In the genomic region with DNA sequence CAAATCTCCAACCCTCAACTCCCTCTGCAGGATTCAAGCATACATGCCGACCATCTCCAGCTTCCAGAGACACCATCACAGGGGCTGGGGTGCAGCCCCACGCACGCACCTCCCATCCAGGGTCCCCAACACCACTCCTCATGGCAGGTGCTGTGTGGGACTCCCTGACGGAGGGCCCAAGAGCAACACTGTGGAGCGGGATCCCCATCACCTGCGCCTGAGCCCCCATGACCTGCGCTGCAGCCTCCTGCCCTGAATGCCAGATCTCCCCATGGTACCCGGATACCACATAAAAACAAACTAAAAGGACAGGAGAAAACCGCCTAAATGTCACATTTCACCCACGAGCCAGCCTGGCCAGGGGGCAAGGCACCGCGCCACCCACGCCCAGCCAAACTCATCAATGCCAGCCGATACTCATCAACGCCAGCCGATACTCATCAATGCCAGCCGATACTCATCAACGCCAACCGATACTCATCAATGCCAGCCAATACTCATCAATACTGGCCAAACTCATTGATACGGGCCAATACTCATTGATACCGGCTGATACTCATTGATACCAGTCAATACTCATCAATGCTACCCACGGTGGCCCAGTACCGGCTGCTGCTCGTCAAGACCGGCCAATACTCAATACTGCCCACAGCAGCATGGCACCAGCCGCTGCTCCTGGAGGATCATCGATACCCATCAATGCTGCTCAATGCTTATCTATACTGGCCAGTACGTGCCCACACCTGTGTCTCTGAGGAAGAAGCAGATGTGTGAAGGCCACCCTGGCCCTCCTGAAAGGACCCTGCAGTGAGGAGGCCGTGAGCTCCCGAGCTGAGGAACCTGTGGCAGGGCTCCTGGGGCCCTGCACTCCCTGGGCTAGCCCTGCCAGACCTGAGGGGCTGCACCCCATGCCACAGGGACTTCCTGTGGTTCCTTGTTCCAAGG, we compare ENCODE assay signal across 11 cellular contexts. TPM values are rescaled to one million over a fixed set of nuclear protein-coding genes. Genes with fewer than 3 reads are reported as not detected.
DNase-seq lines count a peak whose midpoint lies in the region; ATAC-seq and TF ChIP-seq lines count a peak whose summit lies in the region.
"Had no signal": no experiment of that assay in that cellular context is flagged by ENCODE, and none has a peak within 500 bp of the region (broad histone marks: within the 10 kb centered on the region; RNA-seq: fewer than 3 reads in every experiment).

No MANE protein-coding gene starts in this region.

- POLR2A ChIA-PET in activated CD8-positive, alpha-beta T cell treated with anti-CD3 and anti-CD28 coated beads for 36 hours (lab: Charles Lee): interaction anchor here (0.9 to 1.4 kb wide), 2 partner anchors 9 to 48 kb away, joined by 4 read pairs; no protein-coding TSS in a partner anchor
- POLR2A ChIA-PET in HEK293T (lab: Yijun Ruan, JAX): no interaction called here

- intact Hi-C loops in activated naive CD4-positive, alpha-beta T cell treated with anti-CD3 and anti-CD28 coated beads for 36 hours (cut with micrococcal nuclease): no loop called here
- intact Hi-C loops in activated CD8-positive, alpha-beta T cell treated with anti-CD3 and anti-CD28 coated beads for 36 hours (cut with micrococcal nuclease): no loop called here
- intact Hi-C loops in left lung (cut with DNase I): loop anchor here in 1 of 2 donors (10.0 kb wide), 1 partner anchor 78 kb away; no protein-coding TSS in a partner anchor

- H3K9me3 ChIP-seq in left lung: no peaks in the 10 kb centered on the region

- no peak for DNase-seq in activated naive CD4-positive, alpha-beta T cell treated with anti-CD3 and anti-CD28 coated beads, Interleukin-2, amount 50 U/mL, for 72 hours (ENCODE audit: low spot score in 2 of 2)
- no peak for DNase-seq in activated naive CD4-positive, alpha-beta T cell treated with anti-CD3 and anti-CD28 coated beads for 36 hours
- DNase-seq in activated CD8-positive, alpha-beta T cell treated with anti-CD3 and anti-CD28 coated beads for 36 hours: no peak
- DNase-seq in left lung: peak; percentile 23 to 38
- no peak for DNase-seq in type B pancreatic cell (ENCODE audit: extremely low spot score, unreplicated experiment)
- DNase-seq in HEK293T (ENCODE audit: extremely low spot score): no peak
- no peak for DNase-seq in substantia nigra (lab: John Stamatoyannopoulos, UW)
- DNase-seq: central memory CD4-positive, alpha-beta T cell; GOT3 had no signal

- no peak overlapping the region for H3K4me3 ChIP-seq in left lung

- CTCF ChIA-PET in activated naive CD4-positive, alpha-beta T cell treated with anti-CD3 and anti-CD28 coated beads for 36 hours (lab: Charles Lee): interaction anchor here (2.2 kb wide), 1 partner anchor 26 kb away, joined by 9 read pairs; no protein-coding TSS in a partner anchor
- CTCF ChIA-PET in activated CD8-positive, alpha-beta T cell treated with anti-CD3 and anti-CD28 coated beads for 36 hours (lab: Charles Lee): interaction anchor here (1.3 to 1.6 kb wide), 2 partner anchors 75 to 112 kb away, joined by 4 to 6 read pairs; no protein-coding TSS in a partner anchor
- CTCF ChIA-PET in HEK293T (lab: Yijun Ruan, JAX): no interaction called here

- H3K36me3 Mint-ChIP-seq in activated naive CD4-positive, alpha-beta T cell treated with anti-CD3 and anti-CD28 coated beads, Interleukin-2, amount 50 U/mL, for 72 hours: peaks cover 0 to 9% of the 10 kb centered on the region in 2 donors
- H3K36me3 Mint-ChIP-seq in activated naive CD4-positive, alpha-beta T cell treated with anti-CD3 and anti-CD28 coated beads for 36 hours (ENCODE audit: low read depth): peaks cover 7% of the 10 kb centered on the region
- H3K36me3 Mint-ChIP-seq in activated CD8-positive, alpha-beta T cell treated with anti-CD3 and anti-CD28 coated beads for 36 hours (ENCODE audit: low read depth): peaks cover 10% of the 10 kb centered on the region
- H3K36me3 Mint-ChIP-seq in type B pancreatic cell: no peaks in the 10 kb centered on the region

- no peaks in the 10 kb centered on the region for H3K27me3 ChIP-seq in left lung

- H3K4me3 Mint-ChIP-seq in activated naive CD4-positive, alpha-beta T cell treated with anti-CD3 and anti-CD28 coated beads for 36 hours: no peak overlapping the region
- H3K4me3 Mint-ChIP-seq in activated CD8-positive, alpha-beta T cell treated with anti-CD3 and anti-CD28 coated beads for 36 hours: no peak overlapping the region
- H3K4me3 Mint-ChIP-seq in type B pancreatic cell: peak overlapping the region; percentile 46

- no peaks in the 10 kb centered on the region for H3K9me3 Mint-ChIP-seq in activated naive CD4-positive, alpha-beta T cell treated with anti-CD3 and anti-CD28 coated beads, Interleukin-2, amount 50 U/mL, for 72 hours
- H3K9me3 Mint-ChIP-seq in activated naive CD4-positive, alpha-beta T cell treated with anti-CD3 and anti-CD28 coated beads for 36 hours: no peaks in the 10 kb centered on the region
- no peaks in the 10 kb centered on the region for H3K9me3 Mint-ChIP-seq in activated CD8-positive, alpha-beta T cell treated with anti-CD3 and anti-CD28 coated beads for 36 hours
- no peaks in the 10 kb centered on the region for H3K9me3 Mint-ChIP-seq in type B pancreatic cell

- TF ChIP-seq CTCF in activated CD8-positive, alpha-beta T cell treated with anti-CD3 and anti-CD28 coated beads for 36 hours (IDR thresholded peaks at IDR 0.05): no peak
- TF ChIP-seq CTCF in left lung (IDR thresholded peaks at IDR 0.05) (no peak), type B pancreatic cell (conservative IDR thresholded peaks at IDR 0.05) (no peak)

- peaks cover 0 to 37% of the 10 kb centered on the region in 2 donors for H3K36me3 ChIP-seq in left lung

- no peak overlapping the region for H3K27ac ChIP-seq in left lung
- no peak overlapping the region for H3K27ac ChIP-seq in substantia nigra (ENCODE audit: low read depth, low read length, poor library complexity, severe bottlenecking)
- H3K27ac ChIP-seq: epithelial cell of prostate had no signal

- no peaks in the 10 kb centered on the region for H3K27me3 Mint-ChIP-seq in activated naive CD4-positive, alpha-beta T cell treated with anti-CD3 and anti-CD28 coated beads for 36 hours (ENCODE audit: low read depth)
- H3K27me3 Mint-ChIP-seq in activated CD8-positive, alpha-beta T cell treated with anti-CD3 and anti-CD28 coated beads for 36 hours: no peaks in the 10 kb centered on the region
- no peaks in the 10 kb centered on the region for H3K27me3 Mint-ChIP-seq in type B pancreatic cell

- H3K27ac Mint-ChIP-seq in activated naive CD4-positive, alpha-beta T cell treated with anti-CD3 and anti-CD28 coated beads, Interleukin-2, amount 50 U/mL, for 72 hours: peak overlapping the region; percentile 44 to 48
- H3K27ac Mint-ChIP-seq in activated naive CD4-positive, alpha-beta T cell treated with anti-CD3 and anti-CD28 coated beads for 36 hours: no peak overlapping the region
- peak overlapping the region; percentile 36 for H3K27ac Mint-ChIP-seq in activated CD8-positive, alpha-beta T cell treated with anti-CD3 and anti-CD28 coated beads for 36 hours
- H3K27ac Mint-ChIP-seq in type B pancreatic cell: peak overlapping the region; percentile 25

- peaks cover 25 to 63% of the 10 kb centered on the region in 2 donors for H3K4me1 ChIP-seq in left lung

- no peak for ATAC-seq in activated naive CD4-positive, alpha-beta T cell treated with anti-CD3 and anti-CD28 coated beads, Interleukin-2, amount 50 U/mL, for 72 hours
- ATAC-seq in activated CD8-positive, alpha-beta T cell treated with anti-CD3 and anti-CD28 coated beads for 36 hours: no peak
- ATAC-seq in left lung (no peak), HG02840 (IDR thresholded peaks at IDR 0.05; ENCODE audit: low FRiP score, unreplicated experiment) (no peak)

- peaks cover 44% of the 10 kb centered on the region for H3K4me1 Mint-ChIP-seq in activated naive CD4-positive, alpha-beta T cell treated with anti-CD3 and anti-CD28 coated beads for 36 hours (ENCODE audit: low read depth)
- peaks cover 43% of the 10 kb centered on the region for H3K4me1 Mint-ChIP-seq in activated CD8-positive, alpha-beta T cell treated with anti-CD3 and anti-CD28 coated beads for 36 hours (ENCODE audit: low read depth)
- H3K4me1 Mint-ChIP-seq in type B pancreatic cell (ENCODE audit: unreplicated experiment): peaks cover 26% of the 10 kb centered on the region

TF ChIP-seq in HEK293T, 16 proteins besides CTCF, POLR2A, EP300 and RAD21:
- TF ChIP-seq, protein P1, sequence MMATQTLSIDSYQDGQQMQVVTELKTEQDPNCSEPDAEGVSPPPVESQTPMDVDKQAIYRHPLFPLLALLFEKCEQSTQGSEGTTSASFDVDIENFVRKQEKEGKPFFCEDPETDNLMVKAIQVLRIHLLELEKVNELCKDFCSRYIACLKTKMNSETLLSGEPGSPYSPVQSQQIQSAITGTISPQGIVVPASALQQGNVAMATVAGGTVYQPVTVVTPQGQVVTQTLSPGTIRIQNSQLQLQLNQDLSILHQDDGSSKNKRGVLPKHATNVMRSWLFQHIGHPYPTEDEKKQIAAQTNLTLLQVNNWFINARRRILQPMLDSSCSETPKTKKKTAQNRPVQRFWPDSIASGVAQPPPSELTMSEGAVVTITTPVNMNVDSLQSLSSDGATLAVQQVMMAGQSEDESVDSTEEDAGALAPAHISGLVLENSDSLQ (IDR thresholded peaks at IDR 0.05): no peak
- TF ChIP-seq TARDBP (IDR thresholded peaks at IDR 0.05) (no peak), NFRKB (IDR thresholded peaks at IDR 0.05) (no peak), FOXK2 (IDR thresholded peaks at IDR 0.05) (no peak), FOXA1 (IDR thresholded peaks at IDR 0.05) (no peak), L3MBTL2 (conservative IDR thresholded peaks at IDR 0.05) (no peak)
TF ChIP-seq in HEK293T: peak in this region for 0.

RNA-seq across cellular contexts. Expression of a gene that starts 6.2 kb away (rescaled TPM):
- 100 to 1,000 TPM in 1 of 2 donors, 10 to 100 TPM in 1; 74.7 to 177 TPM for total RNA-seq in activated naive CD4-positive, alpha-beta T cell treated with anti-CD3 and anti-CD28 coated beads, Interleukin-2, amount 50 U/mL, for 72 hours
- total RNA-seq in activated naive CD4-positive, alpha-beta T cell treated with anti-CD3 and anti-CD28 coated beads for 36 hours: 100 to 1,000 TPM; 136 to 140 TPM
- 100 to 1,000 TPM; 136 TPM for total RNA-seq in activated CD8-positive, alpha-beta T cell treated with anti-CD3 and anti-CD28 coated beads for 36 hours
- total RNA-seq in left lung (100 to 1,000 TPM; 146 to 167 TPM), type B pancreatic cell (ENCODE audit: low replicate concordance) (147 and 165 TPM in 2 replicates)

RNA-seq across cellular contexts. Expression of a gene that starts 46.9 kb away (rescaled TPM):
- total RNA-seq in activated naive CD4-positive, alpha-beta T cell treated with anti-CD3 and anti-CD28 coated beads, Interleukin-2, amount 50 U/mL, for 72 hours: 10 to 100 TPM; 42.8 to 50.1 TPM
- 10 to 100 TPM; 25.2 to 29.4 TPM for total RNA-seq in activated naive CD4-positive, alpha-beta T cell treated with anti-CD3 and anti-CD28 coated beads for 36 hours
- 10 to 100 TPM; 32.3 to 37.0 TPM for total RNA-seq in activated CD8-positive, alpha-beta T cell treated with anti-CD3 and anti-CD28 coated beads for 36 hours
- total RNA-seq in left lung (10 to 100 TPM; 43.8 to 56.3 TPM), type B pancreatic cell (ENCODE audit: low replicate concordance) (81.5 and 98.7 TPM in 2 replicates)

Comparison
In these comparisons a context has a peak if more than half of its experiments do, and no peak if none do; other contexts are left out.
1. DNase-seq: peak in left lung (2 of 2); none in activated naive CD4-positive, alpha-beta T cell treated with anti-CD3 and anti-CD28 coated beads, Interleukin-2, amount 50 U/mL, for 72 hours (0 of 2), activated naive CD4-positive, alpha-beta T cell treated with anti-CD3 and anti-CD28 coated beads for 36 hours (single experiment), activated CD8-positive, alpha-beta T cell treated with anti-CD3 and anti-CD28 coated beads for 36 hours (single experiment), type B pancreatic cell (single experiment), HEK293T (single experiment) and substantia nigra (0 of 49).